Comparison of ENCODE assay signal across 8 cellular contexts in genomic region chr12:9813821-9814798, GRCh38. TPM values are rescaled to one million over a fixed set of nuclear protein-coding genes. Genes with fewer than 3 reads are reported as not detected.
DNase-seq lines count a peak whose midpoint lies in the region; FAIRE-seq and TF ChIP-seq lines count a peak whose summit lies in the region.

No MANE protein-coding gene starts in this region.

- in situ Hi-C loops in HAP-1 (cut with MboI; ENCODE audit: low sequenced_read_pairs): no loop called here
- in situ Hi-C loops in T47D (cut with HindIII; ENCODE audit: low pct_unique_long_range_greater_than_20kb, low sequenced_read_pairs): no loop called here

- POLR2A ChIA-PET in GM10248 (lab: Yijun Ruan, JAX): no interaction called here

- no peaks in the 10 kb centered on the region for H3K9me1 ChIP-seq in keratinocyte (ENCODE audit: control insufficient read depth, extremely low read depth, insufficient read depth, low read length)

- H3K27ac ChIP-seq in VCaP: no peak overlapping the region
- H3K27ac ChIP-seq in keratinocyte (ENCODE audit: control insufficient read depth, insufficient read depth, low read length): no peak overlapping the region

- H3K9ac ChIP-seq in keratinocyte (ENCODE audit: control insufficient read depth, extremely low read depth, insufficient read depth, low read length): no peak overlapping the region

- no peaks in the 10 kb centered on the region for H3K79me2 ChIP-seq in keratinocyte (ENCODE audit: control insufficient read depth, insufficient read depth, low read length)

- H3K4me1 ChIP-seq in HAP-1: peaks cover 5% of the 10 kb centered on the region
- no peaks in the 10 kb centered on the region for H3K4me1 ChIP-seq in keratinocyte (ENCODE audit: control insufficient read depth, extremely low read depth, insufficient read depth, low read length)

- FAIRE-seq in keratinocyte (lab: Jason Lieb, UNC): peak; percentile 41

- peak overlapping the region; percentile 69 for H2AFZ ChIP-seq in keratinocyte (ENCODE audit: control insufficient read depth, low read length)

- no peaks in the 10 kb centered on the region for H3K9me3 ChIP-seq in HAP-1
- no peaks in the 10 kb centered on the region for H3K9me3 ChIP-seq in MG63
- no peaks in the 10 kb centered on the region for H3K9me3 ChIP-seq in keratinocyte (ENCODE audit: control insufficient read depth, low read depth, low read length)

- H3K4me2 ChIP-seq in keratinocyte (ENCODE audit: control insufficient read depth, extremely low read depth, insufficient read depth, low read depth, low read length): peak overlapping the region; percentile 72

- H3K36me3 ChIP-seq in HAP-1 (replicated peaks) (no peaks in the 10 kb centered on the region), MG63 (no peaks in the 10 kb centered on the region), keratinocyte (ENCODE audit: control insufficient read depth in 2 of 2, extremely low read depth in 1 of 2, insufficient read depth in 2 of 2, low read length in 2 of 2) (no peaks in the 10 kb centered on the region)

- DNase-seq in GM10248 (ENCODE audit: extremely low spot score) (peak; percentile 92), HAP-1 (ENCODE audit: low spot score in 2 of 2) (peak; percentile 49 to 91), MG63 (peak; percentile 44), T47D (ENCODE audit: low read depth in 1 of 2, low spot score in 1 of 2) (peak; percentile 42 to 60), keratinocyte (ENCODE audit: low read depth, low spot score) (no peak), NCI-H187 treated with DMSO at 0.1 percent for 48 hours (lab: John Stamatoyannopoulos, UW) (no peak)
- DNase-seq in stimulated activated CD4-positive, alpha-beta T cell treated with anti-CD3 and anti-CD28 coated beads, Interleukin-1b, Interleukin-23, amount 100 ng/mL, for 48 hours: peak; percentile 92

- H3K4me3 ChIP-seq in HAP-1: peak overlapping the region; percentile 18
- H3K4me3 ChIP-seq in MG63: no peak overlapping the region
- peak overlapping the region; percentile 3 to 48 (median 31) for H3K4me3 ChIP-seq in keratinocyte (ENCODE audit: control insufficient read depth in 2 of 3, extremely low read depth in 1 of 3, insufficient read depth in 2 of 3, low read depth in 1 of 3, low read length in 3 of 3)

- CTCF ChIA-PET in GM10248 (lab: Yijun Ruan, JAX): interaction anchor here (0.6 to 3.9 kb wide), 45 partner anchors 8 to 668 kb away, joined by 3 to 36 read pairs (median 4); partner anchors contain the start of genes CLEC2A, CLEC2B, KLRF1 and OLR1

- TF ChIP-seq CTCF in GM10248 (IDR thresholded peaks at IDR 0.05; ENCODE audit: control extremely low read depth, extremely low read depth, low read depth, missing control alignments) (peak; percentile 98), VCaP (conservative IDR thresholded peaks at IDR 0.05) (peak; percentile 85), keratinocyte (optimal IDR thresholded peaks at IDR 0.05 in 1 of 3, IDR thresholded peaks at IDR 0.05 in 1 of 3, conservative IDR thresholded peaks at IDR 0.05 in 1 of 3; ENCODE audit: extremely low read depth in 1 of 3, insufficient read depth in 2 of 3, low read length in 3 of 3) (peak; percentile 87 to 99 (median 98))

- no peaks in the 10 kb centered on the region for H4K20me1 ChIP-seq in keratinocyte (ENCODE audit: control insufficient read depth, extremely low read depth, insufficient read depth, low read length)

- H3K27me3 ChIP-seq in HAP-1 (ENCODE audit: low read depth) (no peaks in the 10 kb centered on the region), MG63 (no peaks in the 10 kb centered on the region), keratinocyte (ENCODE audit: control insufficient read depth, extremely low read depth, insufficient read depth, low read length) (peaks cover 10% of the 10 kb centered on the region)

- dilution Hi-C loops in keratinocyte (cut with MboI; ENCODE audit: extremely low pct_ligation_motif_present, low sequenced_read_pairs): no loop called here

RNA-seq across cellular contexts. Expression of gene KLRF1, which starts 13.2 kb away (rescaled TPM):
- total RNA-seq in MG63 (2014; rRNA removed; shearing (Covaris generic); ENCODE audit: low replicate concordance): 1.8 TPM in 1 of 2 replicates, not detected in the other
- 0.12 TPM in 1 of 3 replicates, not detected in the others for polyA plus RNA-seq in keratinocyte
- polyA plus RNA-seq in keratinocyte (2011; ENCODE audit: low read depth): not detected
- not detected in 2 replicates for polyA plus RNA-seq in keratinocyte (2011; cell fraction: cytosol; rRNA removed)
- polyA plus RNA-seq in keratinocyte (2011; cell fraction: nucleus; rRNA removed): not detected in 2 replicates
- not detected in 2 replicates for polyA plus RNA-seq in keratinocyte (2012; ENCODE audit: low replicate concordance)
- polyA minus RNA-seq in keratinocyte: not detected in 3 replicates
- polyA minus RNA-seq in keratinocyte (2011; cell fraction: cytosol; rRNA and poly(A)+ RNA removed): not detected
- polyA minus RNA-seq in keratinocyte (2011; cell fraction: nucleus; rRNA and poly(A)+ RNA removed): not detected in 2 replicates

RNA-seq across cellular contexts. Expression of gene CD69, which starts 53.4 kb away (rescaled TPM):
- total RNA-seq in MG63 (2014; rRNA removed; shearing (Covaris generic); ENCODE audit: low replicate concordance): not detected in 2 replicates
- not detected in 3 replicates for polyA plus RNA-seq in keratinocyte
- not detected for polyA plus RNA-seq in keratinocyte (2011; ENCODE audit: low read depth)
- not detected in 2 replicates for polyA plus RNA-seq in keratinocyte (2011; cell fraction: cytosol; rRNA removed)
- polyA plus RNA-seq in keratinocyte (2011; cell fraction: nucleus; rRNA removed): not detected in 2 replicates
- not detected in 2 replicates for polyA plus RNA-seq in keratinocyte (2012; ENCODE audit: low replicate concordance)
- polyA minus RNA-seq in keratinocyte: not detected in 3 replicates
- polyA minus RNA-seq in keratinocyte (2011; cell fraction: cytosol; rRNA and poly(A)+ RNA removed): not detected
- not detected in 2 replicates for polyA minus RNA-seq in keratinocyte (2011; cell fraction: nucleus; rRNA and poly(A)+ RNA removed)

RNA-seq across cellular contexts. Expression of gene CLEC2B, which starts 55.0 kb away (rescaled TPM):
- total RNA-seq in MG63 (2014; rRNA removed; shearing (Covaris generic); ENCODE audit: low replicate concordance): 14.3 and 27.2 TPM in 2 replicates
- polyA plus RNA-seq in keratinocyte: 5.2 to 31.3 TPM (median 20.9 TPM) in 3 replicates
- polyA plus RNA-seq in keratinocyte (2011; ENCODE audit: low read depth): 39.5 TPM
- polyA plus RNA-seq in keratinocyte (2011; cell fraction: cytosol; rRNA removed): 13.3 and 29.6 TPM in 2 replicates
- 19.2 and 30.3 TPM in 2 replicates for polyA plus RNA-seq in keratinocyte (2011; cell fraction: nucleus; rRNA removed)
- polyA plus RNA-seq in keratinocyte (2012; ENCODE audit: low replicate concordance): 11.2 and 13.5 TPM in 2 replicates
- 0.33 to 8.5 TPM (median 5.3 TPM) in 3 replicates for polyA minus RNA-seq in keratinocyte
- 6.7 TPM for polyA minus RNA-seq in keratinocyte (2011; cell fraction: cytosol; rRNA and poly(A)+ RNA removed)
- polyA minus RNA-seq in keratinocyte (2011; cell fraction: nucleus; rRNA and poly(A)+ RNA removed): 3.6 and 10.6 TPM in 2 replicates

Comparison
In these comparisons a context has a peak if more than half of its experiments do, and no peak if none do; other contexts are left out.
1. DNase-seq: peak in GM10248 (single experiment), HAP-1 (2 of 2), MG63 (single experiment), T47D (2 of 2) and stimulated activated CD4-positive, alpha-beta T cell treated with anti-CD3 and anti-CD28 coated beads, Interleukin-1b, Interleukin-23, amount 100 ng/mL, for 48 hours (single experiment); none in keratinocyte (single experiment) and NCI-H187 treated with DMSO at 0.1 percent for 48 hours (single experiment).
2. Peak in every context shown above with its lines, with median percentiles within 50 percentile points of each other: CTCF ChIP-seq.